Comparison of ENCODE assay signal across 11 cellular contexts in the genomic region with DNA sequence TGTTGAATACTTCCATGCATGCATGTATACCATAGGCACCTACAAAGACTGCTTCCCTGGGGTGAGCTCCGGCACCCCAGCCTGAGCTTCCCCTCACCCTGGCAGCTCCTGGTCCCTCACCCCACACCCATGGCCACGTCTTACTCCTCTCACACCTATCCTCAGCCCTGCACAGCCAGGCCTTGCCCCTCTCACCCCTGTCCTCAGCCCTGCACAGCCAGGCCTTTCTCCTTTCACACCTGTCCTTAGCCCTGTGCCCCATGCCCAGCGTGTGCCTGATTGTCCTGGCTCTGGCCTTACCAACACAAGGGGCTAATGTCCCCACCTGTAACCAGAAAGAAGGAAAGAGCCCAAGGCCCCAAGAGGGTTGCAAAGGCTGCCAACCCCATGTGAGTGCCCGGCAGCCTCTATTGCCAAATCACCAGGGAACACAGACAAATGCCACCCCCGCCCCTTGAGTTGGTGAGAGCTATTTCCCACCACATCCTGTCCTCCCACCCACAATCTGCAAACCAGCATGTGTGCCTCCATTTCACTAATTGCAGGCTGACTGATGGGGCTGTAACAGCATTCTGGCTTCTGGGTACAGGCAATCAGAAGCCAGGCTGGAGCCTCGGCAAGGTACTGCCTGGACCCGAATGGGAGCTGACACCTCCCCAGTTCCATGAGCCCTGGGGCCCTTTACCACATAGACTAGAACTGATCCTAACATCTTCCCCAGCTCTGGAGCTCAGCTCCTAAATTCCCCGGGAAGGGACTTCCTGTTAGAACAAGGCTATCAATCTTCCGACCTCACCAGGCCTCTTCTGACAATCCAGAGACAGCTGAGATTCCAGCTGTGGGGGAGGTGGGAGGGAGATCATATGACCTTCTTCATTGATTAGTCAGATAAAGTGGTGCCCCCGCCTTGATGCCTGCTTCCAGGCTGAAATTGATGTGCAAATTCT.
DNase-seq lines count a peak whose midpoint lies in the region; ATAC-seq and TF ChIP-seq lines count a peak whose summit lies in the region.
"Had no signal": no experiment of that assay in that cellular context is flagged by ENCODE, and none has a peak within 500 bp of the region (broad histone marks: within the 10 kb centered on the region; RNA-seq: fewer than 3 reads in every experiment).

No MANE protein-coding gene starts in this region.

- no peak overlapping the region for H3K4ac ChIP-seq in trophoblast cell (ENCODE audit: low read depth, low read length)

- H3K14ac ChIP-seq in trophoblast cell (ENCODE audit: low read length), result peak overlapping the region; percentile 47

- peaks cover 6% of the 10 kb centered on the region; the same call in 1 of the 2 replicates for H3K9me3 ChIP-seq in HUES6 (ENCODE audit: control insufficient read depth, insufficient read depth, low read depth, low read length)
- no peaks in the 10 kb centered on the region for H3K9me3 ChIP-seq in mammary epithelial cell (replicated peaks; ENCODE audit: insufficient read depth, low read length)
- peaks cover 2% of the 10 kb centered on the region for H3K9me3 ChIP-seq in trophoblast cell (ENCODE audit: insufficient read depth, low read depth, low read length)

- H3K36me3 ChIP-seq in HUES6 (ENCODE audit: control insufficient read depth, insufficient read depth, low read length) (no peaks in the 10 kb centered on the region), mammary epithelial cell (ENCODE audit: insufficient read depth, low read length) (no peaks in the 10 kb centered on the region), trophoblast cell (ENCODE audit: control insufficient read depth in 1 of 2, insufficient read depth in 2 of 2, low read length in 2 of 2) (no peaks in the 10 kb centered on the region)

- H3K4me1 ChIP-seq in HUES6 (ENCODE audit: control insufficient read depth, insufficient read depth, low read length) (peaks cover 37% of the 10 kb centered on the region), mammary epithelial cell (ENCODE audit: insufficient read depth, low read length) (peaks cover 7% of the 10 kb centered on the region), trophoblast cell (ENCODE audit: control insufficient read depth in 1 of 2, insufficient read depth in 2 of 2, low read length in 2 of 2) (peaks cover 18 to 21% of the 10 kb centered on the region in 2 experiments)

- peak; percentile 57 for DNase-seq in EH (ENCODE audit: low read depth)
- DNase-seq in mammary epithelial cell, result no peak
- DNase-seq in trophoblast cell, result no peak
- DNase-seq in activated CD4-positive, CD25-positive, alpha-beta regulatory T cell treated with anti-CD3 and anti-CD28 coated beads, Interleukin-2, amount 50 U/mL, for 72 hours, result no peak
- DNase-seq in NCI-H1694 (lab: John Stamatoyannopoulos, UW), result no peak
- DNase-seq in erythroblast (lab: John Stamatoyannopoulos, UW), result no peak
- DNase-seq: Kasumi-1, occipital lobe, SHP77 treated with DMSO at 0.1 percent for 48 hours had no signal

- peak overlapping the region; percentile 78 for H2AFZ ChIP-seq in mammary epithelial cell (ENCODE audit: low read depth, low read length)
- peak overlapping the region; percentile 14 for H2AFZ ChIP-seq in trophoblast cell (ENCODE audit: insufficient read depth, low read length, poor library complexity)

- in situ Hi-C loops in mammary epithelial cell (cut with MboI; ENCODE audit: low sequenced_read_pairs in 2 of 2), result loop anchor here (10.0 to 25.0 kb wide), 4 partner anchors 448 to 1426 kb away; no protein-coding TSS in a partner anchor

- no peak for TF ChIP-seq POLR2A in erythroblast (IDR thresholded peaks at IDR 0.05; ENCODE audit: low read length)

- H3K27me3 ChIP-seq in HUES6 (ENCODE audit: control insufficient read depth, insufficient read depth, low read length) (no peaks in the 10 kb centered on the region), mammary epithelial cell (ENCODE audit: insufficient read depth, low read length) (no peaks in the 10 kb centered on the region), trophoblast cell (ENCODE audit: insufficient read depth, low read length) (no peaks in the 10 kb centered on the region)

- 67% methylated on average over 9 of the region's 10 CpGs for whole genome bisulfite sequencing in mammary epithelial cell (ENCODE audit: low coverage, missing lambda C conversion rate)
- no CpG with 5 or more reads among the region's 10 CpGs for WGBS in trophoblast cell (ENCODE audit: extremely low coverage, insufficient coverage, insufficient read length)

- peaks cover 2% of the 10 kb centered on the region for H3K79me1 ChIP-seq in trophoblast cell (ENCODE audit: low read length)

- no peak for TF ChIP-seq CTCF in mammary epithelial cell (conservative IDR thresholded peaks at IDR 0.05 in 1 of 2, IDR thresholded peaks at IDR 0.05 in 1 of 2; ENCODE audit: extremely low read depth in 1 of 2, insufficient read depth in 1 of 2, low read depth in 1 of 2, low read length in 2 of 2)

- H4K91ac ChIP-seq in trophoblast cell (ENCODE audit: low read depth, low read length), result peak overlapping the region; percentile 37

- intact Hi-C loops in mammary epithelial cell (cut with micrococcal nuclease), result loop anchor here (10.0 kb wide), 1 partner anchor 1396 kb away; no protein-coding TSS in a partner anchor

- H4K12ac ChIP-seq in trophoblast cell (ENCODE audit: low read depth, low read length), result no peak overlapping the region

- H3K4me3 ChIP-seq in HUES6 (ENCODE audit: low read depth, low read length) (no peak overlapping the region), mammary epithelial cell (replicated peaks in 1 of 3; ENCODE audit: insufficient read depth in 1 of 3, low read depth in 2 of 3, low read length in 3 of 3) (no peak overlapping the region), trophoblast cell (ENCODE audit: low read depth, low read length) (no peak overlapping the region)

- no peak overlapping the region for H3K23ac ChIP-seq in trophoblast cell (ENCODE audit: low read length)

- H3K4me2 ChIP-seq in mammary epithelial cell (ENCODE audit: insufficient read depth, low read depth, low read length), result no peak overlapping the region
- no peak overlapping the region for H3K4me2 ChIP-seq in trophoblast cell (ENCODE audit: low read length)

- ATAC-seq in GM21737 (IDR thresholded peaks at IDR 0.05; ENCODE audit: unreplicated experiment), result no peak

- H3K27ac ChIP-seq in HUES6 (ENCODE audit: low read depth, low read length), result no peak overlapping the region; the same call in 1 of the 2 replicates
- H3K27ac ChIP-seq in mammary epithelial cell (ENCODE audit: insufficient read depth, low read depth, low read length), result no peak overlapping the region
- peak overlapping the region; percentile 3 for H3K27ac ChIP-seq in trophoblast cell (ENCODE audit: low read depth, low read length)

- peak overlapping the region; percentile 42 for H2BK12ac ChIP-seq in trophoblast cell (ENCODE audit: low read length)

- CTCF ChIA-PET in mammary epithelial cell (lab: Charles Lee; ENCODE audit: low non-redundant PET), result no interaction called here

- H2AK5ac ChIP-seq in trophoblast cell (ENCODE audit: low read length), result peak overlapping the region; percentile 50

- no peaks in the 10 kb centered on the region for H3K79me2 ChIP-seq in mammary epithelial cell (ENCODE audit: insufficient read depth, low read length)
- peaks cover 1% of the 10 kb centered on the region for H3K79me2 ChIP-seq in trophoblast cell (ENCODE audit: control insufficient read depth, insufficient read depth, low read length, poor library complexity)

- no peak overlapping the region for H3K18ac ChIP-seq in trophoblast cell (ENCODE audit: low read length)

- H2BK5ac ChIP-seq in trophoblast cell (ENCODE audit: low read depth, low read length, poor library complexity), result no peak overlapping the region

- BruUV-seq in mammary epithelial cell (replicated peaks; lab: Mats Ljungman, UMichigan), result no TSS peak

- peak overlapping the region; percentile 24 for H2BK120ac ChIP-seq in trophoblast cell (ENCODE audit: insufficient read depth, low read length, poor library complexity)

- no peak overlapping the region for H4K8ac ChIP-seq in trophoblast cell (ENCODE audit: low read depth, low read length)

- dilution Hi-C loops in mammary epithelial cell (cut with HindIII; ENCODE audit: low sequenced_read_pairs), result no loop called here

- H3K9ac ChIP-seq in HUES6 (ENCODE audit: low read length) (peak overlapping the region; percentile 55), mammary epithelial cell (ENCODE audit: insufficient read depth, low read length) (no peak overlapping the region), trophoblast cell (ENCODE audit: low read length) (no peak overlapping the region)

- no peaks in the 10 kb centered on the region for H4K20me1 ChIP-seq in mammary epithelial cell (ENCODE audit: insufficient read depth, low read length)
